ENCODE assay signal across 10 cellular contexts in genomic region chr20:63496404-63497120, GRCh38. TPM values are rescaled to one million over a fixed set of nuclear protein-coding genes. Genes with fewer than 3 reads are reported as not detected.
DNase-seq lines count a peak whose midpoint lies in the region; ATAC-seq, FAIRE-seq and TF ChIP-seq lines count a peak whose summit lies in the region.
"Had no signal": no experiment of that assay in that cellular context is flagged by ENCODE, and none has a peak within 500 bp of the region (broad histone marks: within the 10 kb centered on the region; RNA-seq: fewer than 3 reads in every experiment).

No MANE protein-coding gene starts in this region.

- 38% methylated on average over 21 of the region's 21 CpGs for WGBS in GM12878 (ENCODE audit: insufficient coverage, insufficient replicate concordance, low lambda C conversion rate, missing lambda C conversion rate)

- no peaks in the 10 kb centered on the region for H3K36me3 Mint-ChIP-seq in T-helper 2 cell treated with Interferon-gamma antibody and Interleukin-4, amounts not matched to agents 5 μg/mL and 100 μg/mL, for 36 hours (ENCODE audit: low read depth)

- POLR2A ChIA-PET in GM12878 (lab: Charles Lee): no interaction called here

- RAD21 ChIA-PET in GM12878 (lab: Charles Lee; ENCODE audit: unreplicated experiment): interaction anchor here (0.6 to 1.7 kb wide), 5 partner anchors 21 to 145 kb away, joined by 3 to 12 read pairs (median 3); partner anchors contain the start of genes HELZ2 and PTK6

- H3K27me3 Mint-ChIP-seq in T-helper 2 cell treated with Interferon-gamma antibody and Interleukin-4, amounts not matched to agents 5 μg/mL and 100 μg/mL, for 36 hours (ENCODE audit: low read depth): peaks cover 25% of the 10 kb centered on the region
- peaks cover 55% of the 10 kb centered on the region for H3K27me3 Mint-ChIP-seq in stimulated activated naive CD8-positive, alpha-beta T cell treated with anti-CD3 and anti-CD28 coated beads, Interleukin-15, amount 100 ng/mL, for 72 hours

- intact Hi-C loops in GM12878 (cut with micrococcal nuclease; ENCODE audit: unreplicated experiment) (no loop called here), left colon (cut with DNase I, micrococcal nuclease) (no loop called here)

- ATAC-seq in GM12878 (peak; percentile 22), left colon (peak; percentile 47), HG03097 (IDR thresholded peaks at IDR 0.05; ENCODE audit: low FRiP score, unreplicated experiment) (no peak)
- ATAC-seq in stimulated activated naive CD8-positive, alpha-beta T cell treated with anti-CD3 and anti-CD28 coated beads, Interleukin-15, amount 100 ng/mL, for 72 hours: peak; percentile 21

- H3K36me3 ChIP-seq in GM12878 (ENCODE audit: control insufficient read depth in 2 of 2, insufficient read depth in 2 of 2, low read length in 1 of 2): no peaks in the 10 kb centered on the region

- no TSS peak for BruUV-seq in GM12878 (replicated peaks; lab: Mats Ljungman, UMichigan)

- no peak overlapping the region for H3K27ac Mint-ChIP-seq in T-helper 2 cell treated with Interferon-gamma antibody and Interleukin-4, amounts not matched to agents 5 μg/mL and 100 μg/mL, for 36 hours
- no peak overlapping the region for H3K27ac Mint-ChIP-seq in stimulated activated naive CD8-positive, alpha-beta T cell treated with anti-CD3 and anti-CD28 coated beads, Interleukin-15, amount 100 ng/mL, for 72 hours

- H3K27me3 ChIP-seq in GM12878 (replicated peaks in 1 of 2; ENCODE audit: control insufficient read depth in 2 of 2, insufficient read depth in 2 of 2, low read length in 1 of 2): peaks cover 1 to 4% of the 10 kb centered on the region in 2 experiments; a peak in 3 of 4 replicates

- in situ Hi-C loops in GM12878 (cut with MboI): no loop called here

- no peaks in the 10 kb centered on the region for H3K79me2 ChIP-seq in GM12878 (ENCODE audit: control insufficient read depth, insufficient read depth, low read length)

- FAIRE-seq in GM12878 (lab: Jason Lieb, UNC): no peak
- no peak for FAIRE-seq in GM12891 (lab: Jason Lieb, UNC)

- no peak for DNase-seq in T-helper 2 cell treated with Interferon-gamma antibody and Interleukin-4, amounts not matched to agents 5 μg/mL and 100 μg/mL, for 36 hours (ENCODE audit: low spot score)
- DNase-seq in T-helper 2 cell: no peak
- no peak for DNase-seq in GM12878 (ENCODE audit: low read depth, low spot score)
- DNase-seq in left colon: no peak
- no peak for DNase-seq in stimulated activated naive CD8-positive, alpha-beta T cell treated with anti-CD3 and anti-CD28 coated beads, Interleukin-15, amount 100 ng/mL, for 72 hours
- no peak for DNase-seq in HK-2 (ENCODE audit: unreplicated experiment)
- DNase-seq in GM12891 (ENCODE audit: insufficient read length, low spot score): no peak

- H3K4me1 ChIP-seq in GM12878 (ENCODE audit: control insufficient read depth, insufficient read depth, low read length): no peaks in the 10 kb centered on the region

- peak overlapping the region; percentile 56 for H3K4me3 Mint-ChIP-seq in T-helper 2 cell treated with Interferon-gamma antibody and Interleukin-4, amounts not matched to agents 5 μg/mL and 100 μg/mL, for 36 hours
- peak overlapping the region; percentile 46 to 64 for H3K4me3 Mint-ChIP-seq in stimulated activated naive CD8-positive, alpha-beta T cell treated with anti-CD3 and anti-CD28 coated beads, Interleukin-15, amount 100 ng/mL, for 72 hours

- TF ChIP-seq CTCF in GM12878 (IDR thresholded peaks at IDR 0.05 in 2 of 3, conservative IDR thresholded peaks at IDR 0.05 in 1 of 3; ENCODE audit: control insufficient read depth in 2 of 3, extremely low read depth in 1 of 3, insufficient read depth in 1 of 3, low read depth in 3 of 3, low read length in 3 of 3): no peak

- no peak overlapping the region for H3K4me3 ChIP-seq in GM12878

- H3K4me2 ChIP-seq in GM12878 (ENCODE audit: control insufficient read depth, insufficient read depth): peak overlapping the region; percentile 59

- CTCF ChIA-PET in GM12878 (lab: Yijun Ruan, JAX): interaction anchor here (0.7 to 2.6 kb wide), 15 partner anchors 8 to 187 kb away, joined by 3 to 19 read pairs (median 3); partner anchors contain the start of genes HELZ2 and PTK6

- no peak for TF ChIP-seq RAD21 in GM12878 (IDR thresholded peaks at IDR 0.05; ENCODE audit: insufficient read depth, low read depth, low read length)

- H3K9me3 Mint-ChIP-seq in T-helper 2 cell treated with Interferon-gamma antibody and Interleukin-4, amounts not matched to agents 5 μg/mL and 100 μg/mL, for 36 hours: no peaks in the 10 kb centered on the region
- H3K9me3 Mint-ChIP-seq in stimulated activated naive CD8-positive, alpha-beta T cell treated with anti-CD3 and anti-CD28 coated beads, Interleukin-15, amount 100 ng/mL, for 72 hours: peaks cover 11% of the 10 kb centered on the region in 2 donors

- no peaks in the 10 kb centered on the region for H3K9me3 ChIP-seq in GM12878 (replicated peaks; ENCODE audit: control insufficient read depth, insufficient read depth, low read length)

- H3K27ac ChIP-seq in GM12878 (ENCODE audit: control insufficient read depth, insufficient read depth): no peak overlapping the region
- H3K27ac ChIP-seq: skin epidermis had no signal

- no peak overlapping the region for H3K9ac ChIP-seq in GM12878 (ENCODE audit: control insufficient read depth, insufficient read depth, low read length)

- no peak for TF ChIP-seq EP300 in GM12878 (IDR thresholded peaks at IDR 0.05; ENCODE audit: borderline replicate concordance in 1 of 2, control insufficient read depth in 1 of 2, low read depth in 2 of 2, low read length in 2 of 2)

- H3K4me1 Mint-ChIP-seq in T-helper 2 cell treated with Interferon-gamma antibody and Interleukin-4, amounts not matched to agents 5 μg/mL and 100 μg/mL, for 36 hours (ENCODE audit: low read depth): no peaks in the 10 kb centered on the region
- H3K4me1 Mint-ChIP-seq in stimulated activated naive CD8-positive, alpha-beta T cell treated with anti-CD3 and anti-CD28 coated beads, Interleukin-15, amount 100 ng/mL, for 72 hours: peaks cover 24% of the 10 kb centered on the region

- H2AFZ ChIP-seq in GM12878 (ENCODE audit: control insufficient read depth, low read depth, low read length): no peak overlapping the region

- H4K20me1 ChIP-seq in GM12878 (ENCODE audit: control insufficient read depth, insufficient read depth): no peaks in the 10 kb centered on the region

- TF ChIP-seq POLR2A in GM12878 (IDR thresholded peaks at IDR 0.05; ENCODE audit: low read depth, low read length) (no peak), GM12891 (IDR thresholded peaks at IDR 0.05; ENCODE audit: low read depth, low read length) (no peak)

- SMC1A ChIA-PET in GM12878 (lab: Charles Lee; ENCODE audit: uncharacterized antibody, unreplicated experiment): interaction anchor here (0.7 to 2.3 kb wide), 4 partner anchors 32 to 274 kb away, joined by 3 to 12 read pairs (median 4); partner anchors contain the start of genes HELZ2 and PTK6

RNA-seq across cellular contexts. Expression of gene EEF1A2, which starts 2.3 kb away (rescaled TPM):
- not detected in 2 replicates for total RNA-seq in GM12878 (2013; cell fraction: nucleolus; rRNA removed)
- total RNA-seq in GM12878 (2014; rRNA removed) (not detected in 2 replicates), GM12878 (2014; rRNA removed; fragmentation: Illumina TruSeq; extraction: Trizol) (not detected in 2 replicates), GM12878 (2021) (0.56 and 0.74 TPM in 2 replicates), left colon (1 to 10 TPM; 1.3 to 1.8 TPM)
- polyA plus RNA-seq in GM12878 (2011; ENCODE audit: low read depth): not detected
- polyA plus RNA-seq in GM12878 (2011; rRNA removed) (not detected in 2 replicates), GM12878 (2014; fragmentation: Illumina TruSeq; extraction: Trizol) (not detected in 2 replicates), GM12878 (2014; fragmentation: Nextera tagmentation; extraction: Ambion mirVana) (not detected), GM12878 (2014; rRNA removed) (not detected in 2 replicates), GM12878 (2016; fragmentation: Nextera tagmentation; extraction: Ambion mirVana) (not detected)
- 0.04 TPM in 1 of 2 replicates, not detected in the other for polyA plus RNA-seq in GM12878 (2011; cell fraction: cytosol; rRNA removed)
- 0.13 TPM in 1 of 2 replicates, not detected in the other for polyA plus RNA-seq in GM12878 (2011; cell fraction: nucleus; rRNA removed)
- 0.50 and 0.77 TPM in 2 replicates for polyA plus RNA-seq in GM12878 (2012)
- polyA minus RNA-seq in GM12878 (2011; rRNA and poly(A)+ RNA removed): not detected in 2 replicates
- not detected in 2 replicates for polyA minus RNA-seq in GM12878 (2011; cell fraction: cytosol; rRNA and poly(A)+ RNA removed)
- not detected in 2 replicates for polyA minus RNA-seq in GM12878 (2011; cell fraction: nucleus; rRNA and poly(A)+ RNA removed)
- 0.37 TPM for polyA plus RNA-seq in GM12891 (2012; ENCODE audit: low read depth, missing spikeins)

RNA-seq across cellular contexts. Expression of gene PPDPF, which starts 24.0 kb away (rescaled TPM):
- 19.4 and 22.6 TPM in 2 replicates for total RNA-seq in GM12878 (2013; cell fraction: nucleolus; rRNA removed)
- total RNA-seq in GM12878 (2014; rRNA removed) (36.8 and 47.6 TPM in 2 replicates), GM12878 (2014; rRNA removed; fragmentation: Illumina TruSeq; extraction: Trizol) (3.2 and 5.1 TPM in 2 replicates), GM12878 (2021) (154 TPM in 2 replicates), left colon (100 to 1,000 TPM; 554 to 564 TPM)
- polyA plus RNA-seq in GM12878 (2011; ENCODE audit: low read depth): 9.0 TPM
- polyA plus RNA-seq in GM12878 (2011; rRNA removed) (0.72 and 1.5 TPM in 2 replicates), GM12878 (2014; fragmentation: Illumina TruSeq; extraction: Trizol) (5.2 TPM in 1 of 2 replicates, not detected in the other), GM12878 (2014; fragmentation: Nextera tagmentation; extraction: Ambion mirVana) (1 to 10 TPM in 1 of 2 experiments, under 1 TPM in 1; 0.32 to 2.8 TPM), GM12878 (2014; rRNA removed) (77.6 and 87.7 TPM in 2 replicates), GM12878 (2016; fragmentation: Nextera tagmentation; extraction: Ambion mirVana) (10 to 100 TPM; 40.3 to 42.9 TPM)
- polyA plus RNA-seq in GM12878 (2011; cell fraction: cytosol; rRNA removed): 6.2 and 8.5 TPM in 2 replicates
- polyA plus RNA-seq in GM12878 (2011; cell fraction: nucleus; rRNA removed): 12.2 and 16.6 TPM in 2 replicates
- 103 and 151 TPM in 2 replicates for polyA plus RNA-seq in GM12878 (2012)
- 0.95 and 4.6 TPM in 2 replicates for polyA minus RNA-seq in GM12878 (2011; rRNA and poly(A)+ RNA removed)
- 33.7 and 62.3 TPM in 2 replicates for polyA minus RNA-seq in GM12878 (2011; cell fraction: cytosol; rRNA and poly(A)+ RNA removed)
- 11.4 and 14.4 TPM in 2 replicates for polyA minus RNA-seq in GM12878 (2011; cell fraction: nucleus; rRNA and poly(A)+ RNA removed)
- 60.0 TPM for polyA plus RNA-seq in GM12891 (2012; ENCODE audit: low read depth, missing spikeins)

RNA-seq across cellular contexts. Expression of gene KCNQ2, which starts 24.1 kb away (rescaled TPM):
- 0.38 TPM in 1 of 2 replicates, not detected in the other for total RNA-seq in GM12878 (2013; cell fraction: nucleolus; rRNA removed)
- not detected in 2 replicates for total RNA-seq in GM12878 (2014; rRNA removed)
- not detected in 2 replicates for total RNA-seq in GM12878 (2014; rRNA removed; fragmentation: Illumina TruSeq; extraction: Trizol)
- 0.49 TPM in 1 of 2 replicates, not detected in the other for total RNA-seq in GM12878 (2021)
- not detected for polyA plus RNA-seq in GM12878 (2011; ENCODE audit: low read depth)
- 0.26 TPM in 1 of 2 replicates, not detected in the other for polyA plus RNA-seq in GM12878 (2011; rRNA removed)
- 0.67 and 0.79 TPM in 2 replicates for polyA plus RNA-seq in GM12878 (2011; cell fraction: cytosol; rRNA removed)
- 0.34 and 1.1 TPM in 2 replicates for polyA plus RNA-seq in GM12878 (2011; cell fraction: nucleus; rRNA removed)
- polyA plus RNA-seq in GM12878 (2012): 0.35 and 0.45 TPM in 2 replicates
- polyA plus RNA-seq in GM12878 (2014; fragmentation: Illumina TruSeq; extraction: Trizol): not detected in 2 replicates
- not detected for polyA plus RNA-seq in GM12878 (2014; fragmentation: Nextera tagmentation; extraction: Ambion mirVana)
- polyA plus RNA-seq in GM12878 (2014; rRNA removed): 0.05 and 0.06 TPM in 2 replicates
- not detected for polyA plus RNA-seq in GM12878 (2016; fragmentation: Nextera tagmentation; extraction: Ambion mirVana)
- 0.36 TPM in 1 of 2 replicates, not detected in the other for polyA minus RNA-seq in GM12878 (2011; rRNA and poly(A)+ RNA removed)
- not detected in 2 replicates for polyA minus RNA-seq in GM12878 (2011; cell fraction: cytosol; rRNA and poly(A)+ RNA removed)
- polyA minus RNA-seq in GM12878 (2011; cell fraction: nucleus; rRNA and poly(A)+ RNA removed): not detected in 2 replicates
- total RNA-seq in left colon: under 1 TPM; 0.21 to 0.28 TPM
- 8.0 TPM for polyA plus RNA-seq in GM12891 (2012; ENCODE audit: low read depth, missing spikeins)

RNA-seq across cellular contexts. Expression of gene PTK6, which starts 40.6 kb away (rescaled TPM):
- total RNA-seq in GM12878 (2013; cell fraction: nucleolus; rRNA removed): 0.23 and 0.39 TPM in 2 replicates
- total RNA-seq in GM12878 (2014; rRNA removed): not detected in 2 replicates
- total RNA-seq in GM12878 (2014; rRNA removed; fragmentation: Illumina TruSeq; extraction: Trizol): 0.09 TPM in 1 of 2 replicates, not detected in the other
- 0.21 and 0.24 TPM in 2 replicates for total RNA-seq in GM12878 (2021)
- polyA plus RNA-seq in GM12878 (2011; ENCODE audit: low read depth): 0.22 TPM
- 0.20 and 0.32 TPM in 2 replicates for polyA plus RNA-seq in GM12878 (2011; rRNA removed)
- polyA plus RNA-seq in GM12878 (2011; cell fraction: cytosol; rRNA removed): 0.34 and 0.37 TPM in 2 replicates
- 0.86 and 1.2 TPM in 2 replicates for polyA plus RNA-seq in GM12878 (2011; cell fraction: nucleus; rRNA removed)
- 0.32 and 0.45 TPM in 2 replicates for polyA plus RNA-seq in GM12878 (2012)
- polyA plus RNA-seq in GM12878 (2014; fragmentation: Illumina TruSeq; extraction: Trizol): 0.04 TPM in 1 of 2 replicates, not detected in the other
- under 1 TPM in 1 of 2 experiments, not detected in 1; 0.02 TPM for polyA plus RNA-seq in GM12878 (2014; fragmentation: Nextera tagmentation; extraction: Ambion mirVana)
- 0.14 and 0.28 TPM in 2 replicates for polyA plus RNA-seq in GM12878 (2014; rRNA removed)
- polyA plus RNA-seq in GM12878 (2016; fragmentation: Nextera tagmentation; extraction: Ambion mirVana): under 1 TPM in 1 of 2 experiments, not detected in 1; 0.08 TPM
- 0.22 and 0.36 TPM in 2 replicates for polyA minus RNA-seq in GM12878 (2011; rRNA and poly(A)+ RNA removed)
- 0.52 TPM in 1 of 2 replicates, not detected in the other for polyA minus RNA-seq in GM12878 (2011; cell fraction: cytosol; rRNA and poly(A)+ RNA removed)
- polyA minus RNA-seq in GM12878 (2011; cell fraction: nucleus; rRNA and poly(A)+ RNA removed): 0.19 and 0.24 TPM in 2 replicates
- total RNA-seq in left colon: 100 to 1,000 TPM in 1 of 2 donors, 10 to 100 TPM in 1; 85.7 to 117 TPM
- 0.19 TPM for polyA plus RNA-seq in GM12891 (2012; ENCODE audit: low read depth, missing spikeins)
- total RNA-seq: A673 had no signal

RNA-seq across cellular contexts. Expression of gene SRMS, which starts 51.0 kb away (rescaled TPM):
- not detected in 2 replicates for total RNA-seq in GM12878 (2013; cell fraction: nucleolus; rRNA removed)
- not detected in 2 replicates for total RNA-seq in GM12878 (2014; rRNA removed)
- not detected in 2 replicates for total RNA-seq in GM12878 (2014; rRNA removed; fragmentation: Illumina TruSeq; extraction: Trizol)
- not detected in 2 replicates for total RNA-seq in GM12878 (2021)
- polyA plus RNA-seq in GM12878 (2011; ENCODE audit: low read depth): not detected
- 0.07 TPM in 1 of 2 replicates, not detected in the other for polyA plus RNA-seq in GM12878 (2011; rRNA removed)
- 0.07 and 0.15 TPM in 2 replicates for polyA plus RNA-seq in GM12878 (2011; cell fraction: cytosol; rRNA removed)
- 0.31 and 0.34 TPM in 2 replicates for polyA plus RNA-seq in GM12878 (2011; cell fraction: nucleus; rRNA removed)
- not detected in 2 replicates for polyA plus RNA-seq in GM12878 (2012)
- not detected in 2 replicates for polyA plus RNA-seq in GM12878 (2014; fragmentation: Illumina TruSeq; extraction: Trizol)
- polyA plus RNA-seq in GM12878 (2014; fragmentation: Nextera tagmentation; extraction: Ambion mirVana): not detected
- polyA plus RNA-seq in GM12878 (2014; rRNA removed): 0.14 TPM in 1 of 2 replicates, not detected in the other
- not detected for polyA plus RNA-seq in GM12878 (2016; fragmentation: Nextera tagmentation; extraction: Ambion mirVana)
- not detected in 2 replicates for polyA minus RNA-seq in GM12878 (2011; rRNA and poly(A)+ RNA removed)
- polyA minus RNA-seq in GM12878 (2011; cell fraction: cytosol; rRNA and poly(A)+ RNA removed): not detected in 2 replicates
- not detected in 2 replicates for polyA minus RNA-seq in GM12878 (2011; cell fraction: nucleus; rRNA and poly(A)+ RNA removed)
- total RNA-seq in left colon: 1 to 10 TPM; 2.4 to 4.6 TPM
- not detected for polyA plus RNA-seq in GM12891 (2012; ENCODE audit: low read depth, missing spikeins)
- total RNA-seq: A673 had no signal
